In the genomic region with DNA sequence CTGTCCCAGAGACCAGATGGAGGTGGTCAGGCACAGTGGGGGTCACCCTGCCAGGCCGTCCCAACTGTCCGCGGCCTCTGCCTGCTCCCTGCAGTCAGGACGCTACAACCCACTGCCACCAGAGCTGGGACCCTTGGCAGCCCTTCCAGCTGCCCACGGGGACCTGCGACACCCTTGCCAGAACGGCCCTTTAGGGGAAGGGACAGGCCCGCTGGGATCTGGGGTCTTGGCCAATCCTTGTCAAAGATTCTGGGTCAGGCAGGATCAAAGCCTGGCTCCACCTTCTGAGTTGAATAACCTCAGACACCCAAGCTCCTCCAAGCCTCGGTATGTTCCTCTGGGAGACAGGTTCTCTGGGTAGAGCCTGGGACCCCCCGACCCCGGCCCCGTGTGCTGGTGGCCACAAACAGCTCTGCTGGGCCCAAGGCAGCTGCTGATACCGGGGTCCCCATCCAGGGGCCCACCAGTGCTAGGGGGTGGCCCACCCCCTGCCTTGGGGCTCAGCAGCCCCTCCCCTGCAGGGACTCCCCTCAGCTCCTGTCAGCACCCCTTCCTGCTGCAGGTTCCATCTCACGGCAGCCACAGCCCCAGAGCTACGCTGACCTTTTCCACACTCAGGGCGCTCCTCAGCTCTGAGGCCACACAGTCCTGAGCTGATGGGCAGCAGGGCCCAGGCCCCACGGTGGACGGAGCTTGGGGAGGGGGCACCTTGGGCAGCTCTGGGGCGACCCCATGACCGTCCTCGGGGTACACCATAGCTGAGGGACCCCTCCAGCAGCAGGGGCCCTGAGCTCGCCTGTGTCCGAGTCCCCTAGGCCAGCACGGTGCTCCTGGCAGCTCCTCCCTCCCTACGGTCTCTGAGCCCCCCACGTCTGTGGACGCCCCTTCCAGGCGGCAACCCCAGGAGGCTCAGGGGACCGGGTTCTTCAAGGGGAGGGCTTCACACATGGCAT, we compare ENCODE assay signal across 12 cellular contexts. TPM values are rescaled to one million over a fixed set of nuclear protein-coding genes. Genes with fewer than 3 reads are reported as not detected.
DNase-seq lines count a peak whose midpoint lies in the region; ATAC-seq and TF ChIP-seq lines count a peak whose summit lies in the region.
"Had no signal": no experiment of that assay in that cellular context is flagged by ENCODE, and none has a peak within 500 bp of the region (broad histone marks: within the 10 kb centered on the region; RNA-seq: fewer than 3 reads in every experiment).

No MANE protein-coding gene starts in this region.

- peaks cover 3 to 4% of the 10 kb centered on the region in 2 donors for H3K4me1 Mint-ChIP-seq in effector memory CD8-positive, alpha-beta T cell (ENCODE audit: low read depth in 2 of 2)
- H3K4me1 Mint-ChIP-seq: activated naive CD4-positive, alpha-beta T cell treated with anti-CD3 and anti-CD28 coated beads, Interleukin-2, amount 10 ng/mL, durations not matched to agents 7 days and 5 days; neural crest cell had no signal

- peaks cover 57% of the 10 kb centered on the region for H3K79me2 ChIP-seq in HCT116 (ENCODE audit: insufficient read depth, low read length)

- intact Hi-C loops in HCT116 (cut with micrococcal nuclease) (no loop called here), colonic mucosa (cut with DNase I) (no loop called here), left lung (cut with DNase I) (no loop called here)

- RAD21 ChIA-PET in HCT116 (lab: Charles Lee; ENCODE audit: low non-redundant PET in 1 of 2, low total read pairs in 2 of 2, uncharacterized antibody in 2 of 2, unreplicated experiment in 2 of 2), result interaction anchor here in 1 of 2 experiments (0.7 kb wide), 1 partner anchor 111 kb away, joined by 3 read pairs; no protein-coding TSS in a partner anchor

- no peak overlapping the region for H3K9ac ChIP-seq in HCT116 (ENCODE audit: low read length)
- H3K9ac ChIP-seq in colonic mucosa (ENCODE audit: low read depth in 2 of 2, low read length in 2 of 2), result peak overlapping the region; percentile 50 to 79

- H3K4me3 ChIP-seq in HCT116 (replicated peaks in 1 of 2; ENCODE audit: low read depth in 1 of 2, low read length in 2 of 2), result no peak overlapping the region
- H3K4me3 ChIP-seq in colonic mucosa, result peak overlapping the region; percentile 23
- peak overlapping the region in 1 of 2 donors; percentile 53 for H3K4me3 ChIP-seq in left lung
- H3K4me3 ChIP-seq in skin epidermis, result peak overlapping the region in 3 of 7 experiments; percentile 20 to 31 (median 30)

- H3K4me3 Mint-ChIP-seq in effector memory CD8-positive, alpha-beta T cell, result no peak overlapping the region
- H3K4me3 Mint-ChIP-seq: activated B cell treated with CpG ODN at 0.5 μM for 24 hours; activated naive CD4-positive, alpha-beta T cell treated with anti-CD3 and anti-CD28 coated beads, Interleukin-2, amount 10 ng/mL, durations not matched to agents 7 days and 5 days; neural crest cell had no signal

- H4K20me1 ChIP-seq in HCT116 (ENCODE audit: insufficient read depth), result no peaks in the 10 kb centered on the region

- H3K9me3 Mint-ChIP-seq in effector memory CD8-positive, alpha-beta T cell, result no peaks in the 10 kb centered on the region
- H3K9me3 Mint-ChIP-seq: activated B cell treated with CpG ODN at 0.5 μM for 24 hours; activated naive CD4-positive, alpha-beta T cell treated with anti-CD3 and anti-CD28 coated beads, Interleukin-2, amount 10 ng/mL, durations not matched to agents 7 days and 5 days; neural crest cell had no signal

- TF ChIP-seq RAD21 in HCT116 (IDR thresholded peaks at IDR 0.05; ENCODE audit: low read depth), result no peak

- no TSS peak for BruUV-seq in HCT116 (replicated peaks; lab: Mats Ljungman, UMichigan)

- no peak for TF ChIP-seq POLR2A in HCT116 (IDR thresholded peaks at IDR 0.05; ENCODE audit: borderline replicate concordance, extremely low read depth, insufficient read depth, insufficient read length)

- POLR2A ChIA-PET in HCT116 (lab: Charles Lee), result no interaction called here

- ATAC-seq in HCT116, result no peak
- peak; percentile 55 for ATAC-seq in left lung
- no peak for ATAC-seq in GM18858 (IDR thresholded peaks at IDR 0.05; ENCODE audit: unreplicated experiment)
- no peak for ATAC-seq in effector memory CD8-positive, alpha-beta T cell (replicated peaks)

- no peak overlapping the region for H2AFZ ChIP-seq in HCT116 (ENCODE audit: low read depth, low read length, poor library complexity, severe bottlenecking)

- H3K9me3 ChIP-seq in HCT116 (ENCODE audit: control insufficient read depth in 1 of 2, insufficient read depth in 1 of 2, low read depth in 1 of 2, low read length in 2 of 2), result no peaks in the 10 kb centered on the region
- no peaks in the 10 kb centered on the region for H3K9me3 ChIP-seq in colonic mucosa
- no peaks in the 10 kb centered on the region for H3K9me3 ChIP-seq in left lung

- H3K27ac ChIP-seq in HCT116 (ENCODE audit: low read depth, low read length) (peak overlapping the region; percentile 18; the same call in 1 of the 2 replicates), colonic mucosa (peak overlapping the region; percentile 91), left lung (peak overlapping the region; percentile 91 to 98), skin epidermis (peak overlapping the region; percentile 41 to 99 (median 90))

- H3K4me2 ChIP-seq in HCT116 (ENCODE audit: low read length), result no peak overlapping the region

- H3K4me1 ChIP-seq in HCT116 (ENCODE audit: control insufficient read depth in 1 of 2, insufficient read depth in 2 of 2, low read length in 2 of 2) (peaks cover 0 to 6% of the 10 kb centered on the region in 2 experiments; a peak in 1 of 4 replicates), colonic mucosa (peaks cover 14% of the 10 kb centered on the region), left lung (peaks cover 28 to 78% of the 10 kb centered on the region in 2 donors)

- TF ChIP-seq CTCF in HCT116 (IDR thresholded peaks at IDR 0.05 in 2 of 3, conservative IDR thresholded peaks at IDR 0.05 in 1 of 3; ENCODE audit: borderline replicate concordance in 1 of 3, insufficient read depth in 1 of 3, low read depth in 2 of 3, low read length in 2 of 3) (no peak), colonic mucosa (IDR thresholded peaks at IDR 0.05) (no peak), left lung (IDR thresholded peaks at IDR 0.05) (no peak)

- H3K27me3 ChIP-seq in HCT116 (ENCODE audit: insufficient read depth, low read length) (no peaks in the 10 kb centered on the region), colonic mucosa (no peaks in the 10 kb centered on the region), left lung (no peaks in the 10 kb centered on the region)

- H3K27ac Mint-ChIP-seq in effector memory CD8-positive, alpha-beta T cell, result no peak overlapping the region
- H3K27ac Mint-ChIP-seq: activated B cell treated with CpG ODN at 0.5 μM for 24 hours had no signal

- H3K27me3 Mint-ChIP-seq in effector memory CD8-positive, alpha-beta T cell, result no peaks in the 10 kb centered on the region
- H3K27me3 Mint-ChIP-seq: activated B cell treated with CpG ODN at 0.5 μM for 24 hours; activated naive CD4-positive, alpha-beta T cell treated with anti-CD3 and anti-CD28 coated beads, Interleukin-2, amount 10 ng/mL, durations not matched to agents 7 days and 5 days had no signal

- no peaks in the 10 kb centered on the region for H3K9me2 ChIP-seq in HCT116 (ENCODE audit: insufficient read depth)

- DNase-seq in HCT116 (ENCODE audit: low read depth, low spot score) (no peak), colonic mucosa (no peak), left lung (peak in 1 of 2 donors; percentile 78), OCI-M1 (lab: John Stamatoyannopoulos, UW) (no peak), Kasumi-1 (lab: John Stamatoyannopoulos, UW) (no peak)
- DNase-seq in effector memory CD8-positive, alpha-beta T cell, result no peak
- DNase-seq: activated B cell treated with CpG ODN at 0.5 μM for 24 hours; activated naive CD4-positive, alpha-beta T cell treated with anti-CD3 and anti-CD28 coated beads, Interleukin-2, amount 10 ng/mL, durations not matched to agents 7 days and 5 days; NCI-H1436 had no signal

- H3K36me3 Mint-ChIP-seq in effector memory CD8-positive, alpha-beta T cell (ENCODE audit: insufficient read depth), result peaks cover 30% of the 10 kb centered on the region

- CTCF ChIA-PET in HCT116 (lab: Charles Lee), result interaction anchor here (1.2 kb wide), 1 partner anchor 43 kb away, joined by 3 read pairs; no protein-coding TSS in a partner anchor

- H3K36me3 ChIP-seq in HCT116 (ENCODE audit: control insufficient read depth in 1 of 2, insufficient read depth in 2 of 2, low read length in 2 of 2) (peaks cover 0 to 21% of the 10 kb centered on the region in 2 experiments; a peak in 3 of 4 replicates), colonic mucosa (no peaks in the 10 kb centered on the region), left lung (peaks cover 0 to 58% of the 10 kb centered on the region in 2 donors)

TF ChIP-seq in HCT116, 20 proteins besides CTCF, POLR2A, EP300 and RAD21:
- TF ChIP-seq JUND (IDR thresholded peaks at IDR 0.05) (no peak), CBX3 (IDR thresholded peaks at IDR 0.05; ENCODE audit: low read depth) (no peak), CEBPB (IDR thresholded peaks at IDR 0.05; ENCODE audit: low read depth) (no peak)

RNA-seq across cellular contexts. Expression of gene SBNO2, which starts 18.4 kb away (rescaled TPM):
- total RNA-seq in HCT116 (2021; ENCODE audit: unreplicated experiment), result 66.4 TPM
- 35.8 and 46.2 TPM in 2 replicates for polyA plus RNA-seq in HCT116 (2012)
- total RNA-seq in colonic mucosa, result 10 to 100 TPM; 65.5 to 77.1 TPM
- total RNA-seq in left lung, result 100 to 1,000 TPM in 1 of 2 donors, 10 to 100 TPM in 1; 68.3 to 119 TPM

RNA-seq across cellular contexts. Expression of gene STK11, which starts 50.0 kb away (rescaled TPM):
- total RNA-seq in HCT116 (2021; ENCODE audit: unreplicated experiment) (86.9 TPM), colonic mucosa (100 to 1,000 TPM in 1 of 2 donors, 10 to 100 TPM in 1; 76.3 to 103 TPM), left lung (10 to 100 TPM; 42.6 to 52.0 TPM)
- 67.3 and 71.4 TPM in 2 replicates for polyA plus RNA-seq in HCT116 (2012)

RNA-seq across cellular contexts. Expression of gene GPX4, which starts 51.8 kb away (rescaled TPM):
- 481 TPM for total RNA-seq in HCT116 (2021; ENCODE audit: unreplicated experiment)
- polyA plus RNA-seq in HCT116 (2012), result 810 and 823 TPM in 2 replicates
- 100 to 1,000 TPM; 187 to 189 TPM for total RNA-seq in colonic mucosa
- total RNA-seq in left lung, result 100 to 1,000 TPM; 266 to 365 TPM

Comparison
In these comparisons a context has a peak if more than half of its experiments do, and no peak if none do; other contexts are left out.
1. H3K27ac ChIP-seq: peak in every context shown above with its lines; median percentile 94 in left lung; 91 in colonic mucosa; 90 in skin epidermis; 18 in HCT116.